1 cellular context compared by ENCODE assay signal in genomic region chr11:47394322-47395224, GRCh38.
TF ChIP-seq lines count a peak whose summit lies in the region.

No MANE protein-coding gene starts in this region.

TF ChIP-seq in K562, 482 proteins besides CTCF, POLR2A, EP300 and RAD21 (continued from another document and continues in another):
- TF ChIP-seq, protein P1, sequence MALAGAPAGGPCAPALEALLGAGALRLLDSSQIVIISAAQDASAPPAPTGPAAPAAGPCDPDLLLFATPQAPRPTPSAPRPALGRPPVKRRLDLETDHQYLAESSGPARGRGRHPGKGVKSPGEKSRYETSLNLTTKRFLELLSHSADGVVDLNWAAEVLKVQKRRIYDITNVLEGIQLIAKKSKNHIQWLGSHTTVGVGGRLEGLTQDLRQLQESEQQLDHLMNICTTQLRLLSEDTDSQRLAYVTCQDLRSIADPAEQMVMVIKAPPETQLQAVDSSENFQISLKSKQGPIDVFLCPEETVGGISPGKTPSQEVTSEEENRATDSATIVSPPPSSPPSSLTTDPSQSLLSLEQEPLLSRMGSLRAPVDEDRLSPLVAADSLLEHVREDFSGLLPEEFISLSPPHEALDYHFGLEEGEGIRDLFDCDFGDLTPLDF (CRISPR knock-in tag; IDR thresholded peaks at IDR 0.05), result no peak
- TF ChIP-seq, protein P2, sequence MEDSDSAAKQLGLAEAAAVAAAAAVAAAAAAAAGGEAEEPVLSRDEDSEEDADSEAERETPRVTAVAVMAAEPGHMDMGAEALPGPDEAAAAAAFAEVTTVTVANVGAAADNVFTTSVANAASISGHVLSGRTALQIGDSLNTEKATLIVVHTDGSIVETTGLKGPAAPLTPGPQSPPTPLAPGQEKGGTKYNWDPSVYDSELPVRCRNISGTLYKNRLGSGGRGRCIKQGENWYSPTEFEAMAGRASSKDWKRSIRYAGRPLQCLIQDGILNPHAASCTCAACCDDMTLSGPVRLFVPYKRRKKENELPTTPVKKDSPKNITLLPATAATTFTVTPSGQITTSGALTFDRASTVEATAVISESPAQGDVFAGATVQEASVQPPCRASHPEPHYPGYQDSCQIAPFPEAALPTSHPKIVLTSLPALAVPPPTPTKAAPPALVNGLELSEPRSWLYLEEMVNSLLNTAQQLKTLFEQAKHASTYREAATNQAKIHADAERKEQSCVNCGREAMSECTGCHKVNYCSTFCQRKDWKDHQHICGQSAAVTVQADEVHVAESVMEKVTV (CRISPR knock-in tag; IDR thresholded peaks at IDR 0.05), result no peak
- TF ChIP-seq MTF1 (CRISPR knock-in tag; IDR thresholded peaks at IDR 0.05; ENCODE audit: borderline replicate concordance) (no peak), CBX2 (IDR thresholded peaks at IDR 0.05; ENCODE audit: insufficient read depth, low read length, poor library complexity, severe bottlenecking) (no peak), KDM2B (CRISPR knock-in tag; IDR thresholded peaks at IDR 0.05) (no peak), SP2 (IDR thresholded peaks at IDR 0.05; ENCODE audit: extremely low read depth, low read depth, low read length, poor library complexity, severe bottlenecking) (no peak), MTA1 (IDR thresholded peaks at IDR 0.05; ENCODE audit: borderline replicate concordance) (no peak), FOXJ3 (CRISPR knock-in tag; IDR thresholded peaks at IDR 0.05) (no peak), BHLHE40 (IDR thresholded peaks at IDR 0.05; ENCODE audit: low read length) (no peak), DMBX1 (CRISPR knock-in tag; IDR thresholded peaks at IDR 0.05; ENCODE audit: borderline replicate concordance) (peak; percentile 78), IFI16 (CRISPR knock-in tag; IDR thresholded peaks at IDR 0.05) (no peak), TARDBP (IDR thresholded peaks at IDR 0.05) (no peak), PTBP1 (IDR thresholded peaks at IDR 0.05; ENCODE audit: low read depth, low read length) (no peak), ELF1 (tag; IDR thresholded peaks at IDR 0.05) (peak; percentile 63; the same call in 1 of the 2 replicates), ZKSCAN3 (CRISPR knock-in tag; IDR thresholded peaks at IDR 0.05) (no peak), JUND (IDR thresholded peaks at IDR 0.05; ENCODE audit: borderline replicate concordance, low read depth, low read length) (peak; percentile 38; the same call in 1 of the 2 replicates), JUND (tag; IDR thresholded peaks at IDR 0.05; ENCODE audit: borderline replicate concordance, low read depth, low read length) (no peak; the same call in 2 of the 3 replicates), KAT7 (CRISPR knock-in tag; IDR thresholded peaks at IDR 0.05; ENCODE audit: borderline replicate concordance) (no peak), TRIM25 (IDR thresholded peaks at IDR 0.05; ENCODE audit: borderline replicate concordance) (no peak), ZNF699 (CRISPR knock-in tag; IDR thresholded peaks at IDR 0.05; ENCODE audit: insufficient replicate concordance) (no peak), POLR3A (IDR thresholded peaks at IDR 0.05; ENCODE audit: borderline replicate concordance, extremely low read depth, insufficient read depth, insufficient read length) (no peak), ARID4B (CRISPR knock-in tag; IDR thresholded peaks at IDR 0.05) (no peak), RBM34 (IDR thresholded peaks at IDR 0.05; ENCODE audit: borderline replicate concordance, insufficient read depth, low read length) (no peak), SMAD2 (IDR thresholded peaks at IDR 0.05; ENCODE audit: low read depth, low read length) (no peak), ZFP91 (CRISPR knock-in tag; IDR thresholded peaks at IDR 0.05) (no peak), NFE2 (IDR thresholded peaks at IDR 0.05; ENCODE audit: low read depth) (peak; percentile 83), TAF15 (IDR thresholded peaks at IDR 0.05; ENCODE audit: low read depth, low read length) (no peak), SAFB2 (IDR thresholded peaks at IDR 0.05; ENCODE audit: borderline replicate concordance, low read depth, low read length, severe bottlenecking) (no peak)
- TF ChIP-seq, protein P3, sequence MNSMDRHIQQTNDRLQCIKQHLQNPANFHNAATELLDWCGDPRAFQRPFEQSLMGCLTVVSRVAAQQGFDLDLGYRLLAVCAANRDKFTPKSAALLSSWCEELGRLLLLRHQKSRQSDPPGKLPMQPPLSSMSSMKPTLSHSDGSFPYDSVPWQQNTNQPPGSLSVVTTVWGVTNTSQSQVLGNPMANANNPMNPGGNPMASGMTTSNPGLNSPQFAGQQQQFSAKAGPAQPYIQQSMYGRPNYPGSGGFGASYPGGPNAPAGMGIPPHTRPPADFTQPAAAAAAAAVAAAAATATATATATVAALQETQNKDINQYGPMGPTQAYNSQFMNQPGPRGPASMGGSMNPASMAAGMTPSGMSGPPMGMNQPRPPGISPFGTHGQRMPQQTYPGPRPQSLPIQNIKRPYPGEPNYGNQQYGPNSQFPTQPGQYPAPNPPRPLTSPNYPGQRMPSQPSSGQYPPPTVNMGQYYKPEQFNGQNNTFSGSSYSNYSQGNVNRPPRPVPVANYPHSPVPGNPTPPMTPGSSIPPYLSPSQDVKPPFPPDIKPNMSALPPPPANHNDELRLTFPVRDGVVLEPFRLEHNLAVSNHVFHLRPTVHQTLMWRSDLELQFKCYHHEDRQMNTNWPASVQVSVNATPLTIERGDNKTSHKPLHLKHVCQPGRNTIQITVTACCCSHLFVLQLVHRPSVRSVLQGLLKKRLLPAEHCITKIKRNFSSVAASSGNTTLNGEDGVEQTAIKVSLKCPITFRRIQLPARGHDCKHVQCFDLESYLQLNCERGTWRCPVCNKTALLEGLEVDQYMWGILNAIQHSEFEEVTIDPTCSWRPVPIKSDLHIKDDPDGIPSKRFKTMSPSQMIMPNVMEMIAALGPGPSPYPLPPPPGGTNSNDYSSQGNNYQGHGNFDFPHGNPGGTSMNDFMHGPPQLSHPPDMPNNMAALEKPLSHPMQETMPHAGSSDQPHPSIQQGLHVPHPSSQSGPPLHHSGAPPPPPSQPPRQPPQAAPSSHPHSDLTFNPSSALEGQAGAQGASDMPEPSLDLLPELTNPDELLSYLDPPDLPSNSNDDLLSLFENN (IDR thresholded peaks at IDR 0.05; ENCODE audit: low read depth in 2 of 2, low read length in 2 of 2), result 0 out of 4 replicates have a peak, but pooled peaks of 1 of the 2 experiments have one; percentile 8
- TF ChIP-seq, protein P4, sequence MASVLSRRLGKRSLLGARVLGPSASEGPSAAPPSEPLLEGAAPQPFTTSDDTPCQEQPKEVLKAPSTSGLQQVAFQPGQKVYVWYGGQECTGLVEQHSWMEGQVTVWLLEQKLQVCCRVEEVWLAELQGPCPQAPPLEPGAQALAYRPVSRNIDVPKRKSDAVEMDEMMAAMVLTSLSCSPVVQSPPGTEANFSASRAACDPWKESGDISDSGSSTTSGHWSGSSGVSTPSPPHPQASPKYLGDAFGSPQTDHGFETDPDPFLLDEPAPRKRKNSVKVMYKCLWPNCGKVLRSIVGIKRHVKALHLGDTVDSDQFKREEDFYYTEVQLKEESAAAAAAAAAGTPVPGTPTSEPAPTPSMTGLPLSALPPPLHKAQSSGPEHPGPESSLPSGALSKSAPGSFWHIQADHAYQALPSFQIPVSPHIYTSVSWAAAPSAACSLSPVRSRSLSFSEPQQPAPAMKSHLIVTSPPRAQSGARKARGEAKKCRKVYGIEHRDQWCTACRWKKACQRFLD (CRISPR knock-in tag; IDR thresholded peaks at IDR 0.05), result peak; percentile 95
- TF ChIP-seq, protein P5, sequence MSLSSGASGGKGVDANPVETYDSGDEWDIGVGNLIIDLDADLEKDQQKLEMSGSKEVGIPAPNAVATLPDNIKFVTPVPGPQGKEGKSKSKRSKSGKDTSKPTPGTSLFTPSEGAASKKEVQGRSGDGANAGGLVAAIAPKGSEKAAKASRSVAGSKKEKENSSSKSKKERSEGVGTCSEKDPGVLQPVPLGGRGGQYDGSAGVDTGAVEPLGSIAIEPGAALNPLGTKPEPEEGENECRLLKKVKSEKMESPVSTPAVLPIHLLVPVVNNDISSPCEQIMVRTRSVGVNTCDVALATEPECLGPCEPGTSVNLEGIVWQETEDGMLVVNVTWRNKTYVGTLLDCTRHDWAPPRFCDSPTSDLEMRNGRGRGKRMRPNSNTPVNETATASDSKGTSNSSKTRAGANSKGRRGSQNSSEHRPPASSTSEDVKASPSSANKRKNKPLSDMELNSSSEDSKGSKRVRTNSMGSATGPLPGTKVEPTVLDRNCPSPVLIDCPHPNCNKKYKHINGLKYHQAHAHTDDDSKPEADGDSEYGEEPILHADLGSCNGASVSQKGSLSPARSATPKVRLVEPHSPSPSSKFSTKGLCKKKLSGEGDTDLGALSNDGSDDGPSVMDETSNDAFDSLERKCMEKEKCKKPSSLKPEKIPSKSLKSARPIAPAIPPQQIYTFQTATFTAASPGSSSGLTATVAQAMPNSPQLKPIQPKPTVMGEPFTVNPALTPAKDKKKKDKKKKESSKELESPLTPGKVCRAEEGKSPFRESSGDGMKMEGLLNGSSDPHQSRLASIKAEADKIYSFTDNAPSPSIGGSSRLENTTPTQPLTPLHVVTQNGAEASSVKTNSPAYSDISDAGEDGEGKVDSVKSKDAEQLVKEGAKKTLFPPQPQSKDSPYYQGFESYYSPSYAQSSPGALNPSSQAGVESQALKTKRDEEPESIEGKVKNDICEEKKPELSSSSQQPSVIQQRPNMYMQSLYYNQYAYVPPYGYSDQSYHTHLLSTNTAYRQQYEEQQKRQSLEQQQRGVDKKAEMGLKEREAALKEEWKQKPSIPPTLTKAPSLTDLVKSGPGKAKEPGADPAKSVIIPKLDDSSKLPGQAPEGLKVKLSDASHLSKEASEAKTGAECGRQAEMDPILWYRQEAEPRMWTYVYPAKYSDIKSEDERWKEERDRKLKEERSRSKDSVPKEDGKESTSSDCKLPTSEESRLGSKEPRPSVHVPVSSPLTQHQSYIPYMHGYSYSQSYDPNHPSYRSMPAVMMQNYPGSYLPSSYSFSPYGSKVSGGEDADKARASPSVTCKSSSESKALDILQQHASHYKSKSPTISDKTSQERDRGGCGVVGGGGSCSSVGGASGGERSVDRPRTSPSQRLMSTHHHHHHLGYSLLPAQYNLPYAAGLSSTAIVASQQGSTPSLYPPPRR (CRISPR knock-in tag; IDR thresholded peaks at IDR 0.05; ENCODE audit: borderline replicate concordance), result peak; percentile 62; the same call in 1 of the 2 replicates
- TF ChIP-seq, protein P6, sequence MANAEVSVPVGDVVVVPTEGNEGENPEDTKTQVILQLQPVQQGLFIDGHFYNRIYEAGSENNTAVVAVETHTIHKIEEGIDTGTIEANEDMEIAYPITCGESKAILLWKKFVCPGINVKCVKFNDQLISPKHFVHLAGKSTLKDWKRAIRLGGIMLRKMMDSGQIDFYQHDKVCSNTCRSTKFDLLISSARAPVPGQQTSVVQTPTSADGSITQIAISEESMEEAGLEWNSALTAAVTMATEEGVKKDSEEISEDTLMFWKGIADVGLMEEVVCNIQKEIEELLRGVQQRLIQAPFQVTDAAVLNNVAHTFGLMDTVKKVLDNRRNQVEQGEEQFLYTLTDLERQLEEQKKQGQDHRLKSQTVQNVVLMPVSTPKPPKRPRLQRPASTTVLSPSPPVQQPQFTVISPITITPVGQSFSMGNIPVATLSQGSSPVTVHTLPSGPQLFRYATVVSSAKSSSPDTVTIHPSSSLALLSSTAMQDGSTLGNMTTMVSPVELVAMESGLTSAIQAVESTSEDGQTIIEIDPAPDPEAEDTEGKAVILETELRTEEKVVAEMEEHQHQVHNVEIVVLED (CRISPR knock-in tag; IDR thresholded peaks at IDR 0.05), result no peak
